In genomic region chr9:97105220-97105619, GRCh38 we compare ENCODE assay signal across 8 cellular contexts.
A peak's percentile ranks its signal among the peaks of the same experiment; 100 is the strongest.
DNase-seq lines count a peak whose midpoint lies in the region; ATAC-seq and TF ChIP-seq lines count a peak whose summit lies in the region.
"Not testable (repeated sequence)": the region's sequence is repeated elsewhere in the genome, so short reads cannot be mapped to it uniquely, and the experiment has no call there.

No MANE protein-coding gene starts in this region.

- H3K36me3 ChIP-seq in RWPE2 (ENCODE audit: low read depth), result not testable (repeated sequence)

- not testable (repeated sequence) for H3K27me3 ChIP-seq in RWPE2 (ENCODE audit: insufficient read depth, poor library complexity, severe bottlenecking)

- H3K27ac ChIP-seq in RWPE2 (ENCODE audit: poor library complexity, severe bottlenecking) (peak overlapping the region; percentile 55), epithelial cell of prostate (peak overlapping the region; percentile 57)

- H3K4me1 ChIP-seq in RWPE2 (ENCODE audit: insufficient read depth, poor library complexity, severe bottlenecking), result peaks cover 11% of the 10 kb centered on the region

- ATAC-seq in RWPE2 (ENCODE audit: low read depth), result peak; percentile 97

- peak; percentile 64 for DNase-seq in A172 (ENCODE audit: low spot score)
- peak; percentile 8 for DNase-seq in EL
- peak; percentile 25 for DNase-seq in HT-29 (ENCODE audit: low spot score)
- peak; percentile 11 for DNase-seq in NCI-H460 (ENCODE audit: extremely low read depth, low read depth)
- DNase-seq in RWPE2 (ENCODE audit: low spot score), result not testable (repeated sequence)
- DNase-seq in epithelial cell of prostate (ENCODE audit: low read depth, low spot score), result peak; percentile 60
- peak; percentile 51 for DNase-seq in glomerular visceral epithelial cell (ENCODE audit: extremely low spot score)
- peak; percentile 81 for DNase-seq in renal cortical epithelial cell (ENCODE audit: low read depth)

- not testable (repeated sequence) for TF ChIP-seq CTCF in RWPE2 (IDR thresholded peaks at IDR 0.05; ENCODE audit: poor library complexity, severe bottlenecking)

- not testable (repeated sequence) for H3K4me3 ChIP-seq in RWPE2 (ENCODE audit: severe bottlenecking)

- H3K9me3 ChIP-seq in RWPE2 (ENCODE audit: severe bottlenecking), result not testable (repeated sequence)
